ENCODE assay signal across 18 cellular contexts in genomic region chr2:164711246-164712138, GRCh38.
DNase-seq lines count a peak whose midpoint lies in the region; ATAC-seq, FAIRE-seq and TF ChIP-seq lines count a peak whose summit lies in the region.
"Had no signal": no experiment of that assay in that cellular context is flagged by ENCODE, and none has a peak within 500 bp of the region (broad histone marks: within the 10 kb centered on the region; RNA-seq: fewer than 3 reads in every experiment).

No MANE protein-coding gene starts in this region.

- peak; percentile 74 for ATAC-seq in GM19395 (IDR thresholded peaks at IDR 0.05; ENCODE audit: unreplicated experiment)
- peak; percentile 55 for ATAC-seq in HG03432 (IDR thresholded peaks at IDR 0.05; ENCODE audit: unreplicated experiment)
- ATAC-seq in GM21367 (IDR thresholded peaks at IDR 0.05; ENCODE audit: unreplicated experiment), result no peak
- ATAC-seq: right cardiac atrium; stimulated activated naive B cell treated with anti-CD40 and anti-IgM and Interleukin-4, amounts not matched to agents 10 μg/mL and 1 μg/mL and 100 μg/mL, for 72 hours had no signal

- peak; percentile 99 for FAIRE-seq in kidney (lab: Jason Lieb, UNC)

- DNase-seq in kidney, result no peak
- no peak for DNase-seq in NOMO-1 treated with DMSO at 0.1 percent for 48 hours (lab: John Stamatoyannopoulos, UW; ENCODE audit: unreplicated experiment)
- no peak for DNase-seq in HPDE6-E6E7 (ENCODE audit: extremely low spot score)
- no peak for DNase-seq in activated naive CD4-positive, alpha-beta T cell treated with Interleukin-2 at 50 U/mL for 16 hours
- DNase-seq: activated CD4-positive, alpha-beta memory T cell treated with anti-CD3 and anti-CD28 coated beads, Interleukin-2, amount 10 ng/mL, durations not matched to agents 7 days and 5 days; activated effector memory CD4-positive, alpha-beta T cell treated with Interleukin-2 at 50 U/mL for 16 hours; dorsolateral prefrontal cortex; naive B cell; NCI-H187; stimulated activated CD4-positive, alpha-beta T cell treated with anti-CD3 and anti-CD28 coated beads, Interleukin-4, amount 100 ng/mL, for 4 hours; stimulated activated naive B cell treated with anti-CD40 and anti-IgM and Interleukin-4, amounts not matched to agents 10 μg/mL and 1 μg/mL and 100 μg/mL, for 72 hours had no signal

- H3K4me1 ChIP-seq in kidney (ENCODE audit: control insufficient read depth in 1 of 2, insufficient read depth in 1 of 2, low read depth in 1 of 2, low read length in 2 of 2) (peaks cover 0 to 22% of the 10 kb centered on the region in 2 donors), subcutaneous abdominal adipose tissue (ENCODE audit: control insufficient read depth in 5 of 5, insufficient read depth in 5 of 5, low read length in 5 of 5) (peaks cover 0 to 34% (median 0%) of the 10 kb centered on the region in 5 donors)

- H3K36me3 ChIP-seq in kidney (ENCODE audit: control insufficient read depth in 1 of 2, insufficient read depth in 2 of 2, low read length in 2 of 2), result no peaks in the 10 kb centered on the region
- H3K36me3 ChIP-seq in subcutaneous abdominal adipose tissue (ENCODE audit: control insufficient read depth in 5 of 5, insufficient read depth in 5 of 5, low read length in 5 of 5), result peaks cover 0 to 10% (median 6%) of the 10 kb centered on the region in 5 donors
- H3K36me3 ChIP-seq: SJSA1 had no signal

- H3K4me3 ChIP-seq in kidney (ENCODE audit: low read length in 2 of 2) (peak overlapping the region; percentile 36 to 43), subcutaneous abdominal adipose tissue (ENCODE audit: low read depth in 1 of 5, low read length in 5 of 5) (no peak overlapping the region)
- H3K4me3 ChIP-seq: dorsolateral prefrontal cortex, SJSA1 had no signal

- H3K27ac ChIP-seq in kidney (ENCODE audit: low read depth in 2 of 2, low read length in 2 of 2) (peak overlapping the region; percentile 85 to 97), subcutaneous abdominal adipose tissue (ENCODE audit: low read depth, low read length) (peak overlapping the region; percentile 11)
- H3K27ac ChIP-seq: C4-2B, dorsolateral prefrontal cortex, SJSA1 had no signal

- no peak for TF ChIP-seq CTCF in kidney (IDR thresholded peaks at IDR 0.05; ENCODE audit: borderline replicate concordance, extremely low read depth, insufficient read depth)

- peak overlapping the region in 1 of 2 donors; percentile 47 for H3K9ac ChIP-seq in kidney (ENCODE audit: low read length in 2 of 2)
- no peak overlapping the region for H3K9ac ChIP-seq in subcutaneous abdominal adipose tissue (ENCODE audit: low read length in 5 of 5)

- H3K9me3 ChIP-seq in kidney (ENCODE audit: control insufficient read depth in 1 of 2, low read length in 2 of 2) (no peaks in the 10 kb centered on the region), subcutaneous abdominal adipose tissue (ENCODE audit: control insufficient read depth in 5 of 5, low read length in 5 of 5) (no peaks in the 10 kb centered on the region)
- H3K9me3 ChIP-seq: SJSA1 had no signal

- intact Hi-C loops in kidney (cut with DNase I), result no loop called here

- H3K27me3 ChIP-seq in subcutaneous abdominal adipose tissue (ENCODE audit: control insufficient read depth in 5 of 5, insufficient read depth in 4 of 5, low read length in 5 of 5), result no peaks in the 10 kb centered on the region
- H3K27me3 ChIP-seq: dorsolateral prefrontal cortex, SJSA1 had no signal

Comparison
In these comparisons a context has a peak if more than half of its experiments do, and no peak if none do; other contexts are left out.
1. H3K4me3 ChIP-seq: peak in kidney (2 of 2); none in subcutaneous abdominal adipose tissue (0 of 5).